8 cellular contexts compared by ENCODE assay signal in genomic region chrX:48919360-48919821, GRCh38. TPM values are rescaled to one million over a fixed set of nuclear protein-coding genes. Genes with fewer than 3 reads are reported as not detected.
DNase-seq lines count a peak whose midpoint lies in the region; ATAC-seq and TF ChIP-seq lines count a peak whose summit lies in the region.

No MANE protein-coding gene starts in this region.

- intact Hi-C loops in breast epithelium (cut with DNase I; ENCODE audit: low total_unique reads) = no loop called here
- intact Hi-C loops in right lobe of liver (cut with DNase I) = no loop called here

- H3K27me3 ChIP-seq in breast epithelium = peaks cover 0 to 40% of the 10 kb centered on the region in 2 donors
- no peaks in the 10 kb centered on the region for H3K27me3 ChIP-seq in right lobe of liver
- no peaks in the 10 kb centered on the region for H3K27me3 ChIP-seq in thymus (ENCODE audit: control insufficient read depth, insufficient read depth)

- TF ChIP-seq CTCF in NB4 (IDR thresholded peaks at IDR 0.05; ENCODE audit: low read depth, low read length) = no peak
- TF ChIP-seq CTCF in breast epithelium (IDR thresholded peaks at IDR 0.05) = no peak
- no peak for TF ChIP-seq CTCF in right lobe of liver (IDR thresholded peaks at IDR 0.05)

- H3K9me3 ChIP-seq in breast epithelium (no peaks in the 10 kb centered on the region), right lobe of liver (no peaks in the 10 kb centered on the region), thymus (ENCODE audit: control insufficient read depth) (no peaks in the 10 kb centered on the region)

- ATAC-seq in GM19351 (IDR thresholded peaks at IDR 0.05; ENCODE audit: unreplicated experiment) = peak; percentile 24
- peak in 3 of 4 donors; percentile 2 to 4 (median 4) for ATAC-seq in right lobe of liver
- ATAC-seq in HG02938 (IDR thresholded peaks at IDR 0.05; ENCODE audit: unreplicated experiment) = no peak

- no peak for DNase-seq in NB4 (ENCODE audit: low read depth)
- DNase-seq in breast epithelium (ENCODE audit: low spot score in 2 of 2) = no peak
- DNase-seq in right lobe of liver = no peak
- DNase-seq in GOT3 (lab: John Stamatoyannopoulos, UW) = no peak
- no peak for DNase-seq in cortex of kidney (lab: John Stamatoyannopoulos, UW)

- peak overlapping the region; percentile 28 for H3K4me3 ChIP-seq in NB4 (ENCODE audit: low read depth, low read length)
- peak overlapping the region; percentile 52 to 78 (median 59) for H3K4me3 ChIP-seq in breast epithelium
- H3K4me3 ChIP-seq in right lobe of liver = peak overlapping the region in 2 of 3 donors; percentile 51 to 58
- H3K4me3 ChIP-seq in thymus (ENCODE audit: low read length) = peak overlapping the region; percentile 76

- TF ChIP-seq POLR2A in NB4 (IDR thresholded peaks at IDR 0.05; ENCODE audit: extremely low read depth, insufficient read length) (no peak), breast epithelium (IDR thresholded peaks at IDR 0.05) (no peak), right lobe of liver (IDR thresholded peaks at IDR 0.05) (no peak)

- H3K27ac ChIP-seq in breast epithelium (peak overlapping the region; percentile 74 to 89), right lobe of liver (peak overlapping the region in 1 of 3 donors; percentile 54), thymus (ENCODE audit: low read depth) (peak overlapping the region; percentile 89)

- no peaks in the 10 kb centered on the region for H3K36me3 ChIP-seq in breast epithelium
- H3K36me3 ChIP-seq in right lobe of liver = peaks cover 0 to 9% (median 0%) of the 10 kb centered on the region in 4 donors
- peaks cover 37% of the 10 kb centered on the region for H3K36me3 ChIP-seq in thymus (ENCODE audit: control insufficient read depth, insufficient read depth)

- H3K4me1 ChIP-seq in breast epithelium = no peaks in the 10 kb centered on the region
- no peaks in the 10 kb centered on the region for H3K4me1 ChIP-seq in right lobe of liver
- H3K4me1 ChIP-seq in thymus (ENCODE audit: control insufficient read depth, insufficient read depth, low read length) = peaks cover 17% of the 10 kb centered on the region

- WGBS in right lobe of liver (ENCODE audit: insufficient coverage, low coverage, low lambda C conversion rate, missing lambda C conversion rate) = 32% methylated on average over 11 of the region's 15 CpGs
- 2% methylated on average over 15 of the region's 15 CpGs for WGBS in thymus

RNA-seq across cellular contexts. Expression of gene PIM2, which starts 0.6 kb away (rescaled TPM):
- total RNA-seq in breast epithelium (10 to 100 TPM in 1 of 3 donors, 1 to 10 TPM in 2; 5.8 to 20.3 (median 7.6) TPM), right lobe of liver (1 to 10 TPM; 1.7 to 8.8 (median 6.8) TPM)
- 75.4 TPM for polyA plus RNA-seq in thymus

RNA-seq across cellular contexts. Expression of gene SLC35A2, which starts 7.9 kb away (rescaled TPM):
- total RNA-seq in breast epithelium (10 to 100 TPM; 10.9 to 17.3 (median 16.1) TPM), right lobe of liver (10 to 100 TPM; 15.0 to 19.5 (median 17.3) TPM)
- polyA plus RNA-seq in thymus = 13.3 TPM

RNA-seq across cellular contexts. Expression of gene PQBP1, which starts 21.7 kb away (rescaled TPM):
- total RNA-seq in breast epithelium (10 to 100 TPM; 56.0 to 71.4 (median 71.0) TPM), right lobe of liver (10 to 100 TPM; 29.8 to 47.1 (median 35.7) TPM)
- 86.0 TPM for polyA plus RNA-seq in thymus

RNA-seq across cellular contexts. Expression of gene TIMM17B, which starts 21.8 kb away (rescaled TPM):
- total RNA-seq in breast epithelium (10 to 100 TPM; 32.3 to 40.8 (median 35.4) TPM), right lobe of liver (10 to 100 TPM; 18.2 to 29.5 (median 22.5) TPM)
- 52.3 TPM for polyA plus RNA-seq in thymus

RNA-seq across cellular contexts. Expression of gene OTUD5, which starts 38.0 kb away (rescaled TPM):
- 10 to 100 TPM; 35.8 to 37.9 (median 36.1) TPM for total RNA-seq in breast epithelium
- 10 to 100 TPM; 14.4 to 24.1 (median 21.6) TPM for total RNA-seq in right lobe of liver
- polyA plus RNA-seq in thymus = 62.4 TPM
